ENCODE assay signal across 1 cellular context in the genomic region with DNA sequence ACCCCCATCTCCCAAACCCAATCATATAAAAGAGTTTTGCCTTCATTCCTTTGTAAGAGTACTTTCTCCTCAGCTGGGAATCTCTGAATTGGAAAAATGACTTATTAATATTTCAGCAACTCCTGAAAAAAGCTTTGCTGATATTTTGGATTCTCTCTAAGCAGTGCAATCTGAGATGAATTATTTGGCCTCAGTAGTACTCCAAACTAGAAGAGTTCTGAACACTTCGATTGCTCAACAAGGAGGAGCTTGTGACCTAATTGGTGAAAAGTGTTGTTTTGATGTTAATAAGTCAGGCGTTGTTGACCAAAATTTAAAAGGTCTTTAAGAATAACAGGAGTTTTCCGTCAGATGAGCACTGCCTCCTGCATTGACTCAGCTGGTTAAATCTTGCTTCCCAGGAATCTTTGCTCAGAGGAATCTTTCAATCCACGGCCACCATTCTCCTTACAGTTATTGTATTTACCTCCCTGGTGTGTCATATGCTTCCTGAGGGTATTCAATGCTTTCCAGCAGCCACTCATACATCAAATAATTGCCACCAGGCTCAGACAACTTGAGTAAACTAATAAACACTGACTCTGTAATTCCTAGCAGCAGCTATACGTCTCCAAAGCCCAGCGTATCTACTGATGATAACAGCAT.
TF ChIP-seq lines count a peak whose summit lies in the region.

No MANE protein-coding gene starts in this region.

TF ChIP-seq in GM23338, 12 proteins besides CTCF, POLR2A, EP300 and RAD21 (continued from another document):
- TF ChIP-seq, protein P1, sequence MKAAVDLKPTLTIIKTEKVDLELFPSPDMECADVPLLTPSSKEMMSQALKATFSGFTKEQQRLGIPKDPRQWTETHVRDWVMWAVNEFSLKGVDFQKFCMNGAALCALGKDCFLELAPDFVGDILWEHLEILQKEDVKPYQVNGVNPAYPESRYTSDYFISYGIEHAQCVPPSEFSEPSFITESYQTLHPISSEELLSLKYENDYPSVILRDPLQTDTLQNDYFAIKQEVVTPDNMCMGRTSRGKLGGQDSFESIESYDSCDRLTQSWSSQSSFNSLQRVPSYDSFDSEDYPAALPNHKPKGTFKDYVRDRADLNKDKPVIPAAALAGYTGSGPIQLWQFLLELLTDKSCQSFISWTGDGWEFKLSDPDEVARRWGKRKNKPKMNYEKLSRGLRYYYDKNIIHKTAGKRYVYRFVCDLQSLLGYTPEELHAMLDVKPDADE (IDR thresholded peaks at IDR 0.05), result no peak
- TF ChIP-seq JUNB (IDR thresholded peaks at IDR 0.05; ENCODE audit: unreplicated experiment) (no peak), CREB1 (CRISPR knock-in tag; IDR thresholded peaks at IDR 0.05; ENCODE audit: low read depth) (no peak)
